In the genomic region with DNA sequence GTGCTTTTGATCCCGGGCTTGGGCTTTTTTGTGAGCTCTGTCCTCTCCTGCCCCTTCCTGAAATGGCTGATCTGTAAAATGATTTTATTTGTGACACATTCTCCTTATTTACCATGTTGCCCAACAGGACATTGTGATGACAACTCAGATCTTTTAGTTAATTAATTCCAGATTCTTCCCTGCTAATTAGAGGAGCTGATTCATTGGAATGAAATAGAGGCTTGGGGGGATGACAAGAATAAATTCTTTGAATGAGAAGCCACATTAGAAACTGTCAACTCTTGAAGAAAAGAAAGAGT, we compare ENCODE assay signal across 13 cellular contexts. TPM values are rescaled to one million over a fixed set of nuclear protein-coding genes. Genes with fewer than 3 reads are reported as not detected.
DNase-seq lines count a peak whose midpoint lies in the region; ATAC-seq and TF ChIP-seq lines count a peak whose summit lies in the region.
"Had no signal": no experiment of that assay in that cellular context is flagged by ENCODE, and none has a peak within 500 bp of the region (broad histone marks: within the 10 kb centered on the region; RNA-seq: fewer than 3 reads in every experiment).

No MANE protein-coding gene starts in this region.

- H3K4me3 Mint-ChIP-seq in endodermal cell: no peak overlapping the region
- H3K4me3 Mint-ChIP-seq: CD14-positive monocyte, IgD-negative memory B cell had no signal

- H2AFZ ChIP-seq in MM.1S (ENCODE audit: low read length): peak overlapping the region; percentile 37

- in situ Hi-C loops in HAP-1 (cut with MboI; ENCODE audit: low sequenced_read_pairs): loop anchor here (5.0 kb wide), 1 partner anchor 261 kb away; no protein-coding TSS in a partner anchor

- H3K9me2 ChIP-seq in MM.1S (replicated peaks; ENCODE audit: insufficient read depth, low read length): no peaks in the 10 kb centered on the region

- H3K27ac Mint-ChIP-seq in endodermal cell: no peak overlapping the region
- H3K27ac Mint-ChIP-seq: CD14-positive monocyte, IgD-negative memory B cell had no signal

- no peaks in the 10 kb centered on the region for H3K9me3 Mint-ChIP-seq in endodermal cell
- H3K9me3 Mint-ChIP-seq: CD14-positive monocyte had no signal

- H3K4me2 ChIP-seq in MM.1S (ENCODE audit: low read depth, low read length): peak overlapping the region; percentile 76

- no peaks in the 10 kb centered on the region for H3K79me2 ChIP-seq in MM.1S (ENCODE audit: low read length)

- DNase-seq in AG10803 (ENCODE audit: low read depth): peak; percentile 50
- DNase-seq in MM.1S: no peak
- no peak for DNase-seq in endodermal cell
- DNase-seq in NCI-H748 treated with DMSO at 0.1 percent for 48 hours (lab: John Stamatoyannopoulos, UW): no peak
- DNase-seq in HAP-1 (ENCODE audit: low spot score in 2 of 2): no peak
- DNase-seq: 8988T, NCI-H226 had no signal

- H4K20me1 ChIP-seq in MM.1S (ENCODE audit: insufficient read depth, low read length): no peaks in the 10 kb centered on the region

- H3K27me3 Mint-ChIP-seq in endodermal cell (ENCODE audit: insufficient read depth): peaks cover 4% of the 10 kb centered on the region

- H3K4me1 Mint-ChIP-seq in endodermal cell: peaks cover 8% of the 10 kb centered on the region

- H3K4me1 ChIP-seq in MM.1S (ENCODE audit: low read length) (peaks cover 67% of the 10 kb centered on the region), endodermal cell (ENCODE audit: control insufficient read depth, insufficient read depth, low read length) (no peaks in the 10 kb centered on the region), iPS-20b (ENCODE audit: insufficient read depth, low read length) (peaks cover 21% of the 10 kb centered on the region; the same call in 1 of the 2 replicates), HAP-1 (no peaks in the 10 kb centered on the region; the same call in 1 of the 2 replicates)

- peak overlapping the region; percentile 55 for H3K9ac ChIP-seq in MM.1S (ENCODE audit: low read length)
- no peak overlapping the region for H3K9ac ChIP-seq in endodermal cell (ENCODE audit: extremely low read depth, low read length, poor library complexity, severe bottlenecking)
- H3K9ac ChIP-seq in iPS-20b (ENCODE audit: low read depth, low read length): no peak overlapping the region

- H3K27ac ChIP-seq in MM.1S (ENCODE audit: low read length) (peak overlapping the region; percentile 96), endodermal cell (ENCODE audit: low read depth, low read length) (peak overlapping the region; percentile 69), iPS-20b (ENCODE audit: low read length) (no peak overlapping the region)

- H3K36me3 ChIP-seq in MM.1S (replicated peaks; ENCODE audit: insufficient read depth, low read length) (no peaks in the 10 kb centered on the region), endodermal cell (ENCODE audit: control insufficient read depth, insufficient read depth, low read length) (no peaks in the 10 kb centered on the region), iPS-20b (ENCODE audit: insufficient read depth, low read depth, low read length) (no peaks in the 10 kb centered on the region), HAP-1 (replicated peaks) (no peaks in the 10 kb centered on the region)

- TF ChIP-seq CTCF in AG10803 (conservative IDR thresholded peaks at IDR 0.05; ENCODE audit: low read length) (no peak), MM.1S (IDR thresholded peaks at IDR 0.05; ENCODE audit: low read length) (no peak), endodermal cell (conservative IDR thresholded peaks at IDR 0.05) (no peak)

- peaks cover 45% of the 10 kb centered on the region for H3F3A ChIP-seq in MM.1S (ENCODE audit: insufficient read depth, low read length)

- H3K27me3 ChIP-seq in MM.1S (replicated peaks; ENCODE audit: insufficient read depth, low read length) (no peaks in the 10 kb centered on the region), endodermal cell (ENCODE audit: control insufficient read depth, insufficient read depth, low read length, poor library complexity, severe bottlenecking) (no peaks in the 10 kb centered on the region), iPS-20b (ENCODE audit: insufficient read depth, low read length) (peaks cover 16% of the 10 kb centered on the region; the same call in 1 of the 2 replicates), HAP-1 (ENCODE audit: low read depth) (peaks cover 20% of the 10 kb centered on the region)

- H3K36me3 Mint-ChIP-seq in endodermal cell (ENCODE audit: low read depth): no peaks in the 10 kb centered on the region
- H3K36me3 Mint-ChIP-seq: CD14-positive monocyte, IgD-negative memory B cell had no signal

- H3K9me3 ChIP-seq in MM.1S (replicated peaks; ENCODE audit: insufficient read depth, low read length): no peaks in the 10 kb centered on the region
- no peaks in the 10 kb centered on the region for H3K9me3 ChIP-seq in endodermal cell (ENCODE audit: control insufficient read depth, low read length)
- H3K9me3 ChIP-seq in iPS-20b (ENCODE audit: insufficient read depth, low read depth, low read length): no peaks in the 10 kb centered on the region
- H3K9me3 ChIP-seq in HAP-1: no peaks in the 10 kb centered on the region

- 80% methylated on average over 1 of the region's 1 CpG; no CpG with 5 or more reads in 1 of the 2 experiments for WGBS in endodermal cell (ENCODE audit: insufficient coverage in 1 of 2, insufficient read length in 1 of 2), 2 experiments

- ATAC-seq in HG03439 (IDR thresholded peaks at IDR 0.05; ENCODE audit: unreplicated experiment) (no peak), HG02938 (IDR thresholded peaks at IDR 0.05; ENCODE audit: unreplicated experiment) (no peak)

- H3K4me3 ChIP-seq in AG10803 (ENCODE audit: low read length) (no peak overlapping the region), MM.1S (ENCODE audit: low read length) (0 out of 2 replicates have a peak overlapping the region, but pooled peaks have one; percentile 5), endodermal cell (ENCODE audit: low read length) (no peak overlapping the region), iPS-20b (ENCODE audit: low read length) (peak overlapping the region; percentile 12), HAP-1 (no peak overlapping the region)

RNA-seq across cellular contexts. Expression of a gene that starts 26.1 kb away (rescaled TPM):
- under 1 TPM in 1 of 2 donors, not detected in 1; 0.46 TPM for total RNA-seq in endodermal cell
- polyA plus RNA-seq in endodermal cell (2013, experiment 1 of 2): 0.11 TPM
- not detected for polyA plus RNA-seq in endodermal cell (2013, experiment 2 of 2)
- total RNA-seq: LHCN-M2 had no signal
- polyA plus RNA-seq: CD14-positive monocyte, IgD-negative memory B cell had no signal

Comparison
In these comparisons a context has a peak if more than half of its experiments do, and no peak if none do; other contexts are left out.
1. H3K4me3 ChIP-seq: peak in MM.1S (single experiment) and iPS-20b (single experiment); none in AG10803 (single experiment), endodermal cell (single experiment) and HAP-1 (single experiment).